ENCODE assay signal across 2 cellular contexts in genomic region chr4:186341655-186342054, GRCh38.
TF ChIP-seq lines count a peak whose summit lies in the region.

No MANE protein-coding gene starts in this region.

TF ChIP-seq in HepG2, 621 proteins besides CTCF, POLR2A, EP300 and RAD21:
- no peak for TF ChIP-seq ZNF17 (CRISPR knock-in tag; IDR thresholded peaks at IDR 0.05)
- peak; percentile 59; the same call in 1 of the 2 replicates for TF ChIP-seq ZNF12 (CRISPR knock-in tag; IDR thresholded peaks at IDR 0.05)
- TF ChIP-seq CREB1 (IDR thresholded peaks at IDR 0.05) = no peak
- TF ChIP-seq CREB1 (CRISPR knock-in tag; IDR thresholded peaks at IDR 0.05) = no peak
- no peak for TF ChIP-seq ZSCAN30 (CRISPR knock-in tag; IDR thresholded peaks at IDR 0.05)

TF ChIP-seq in K562, 482 proteins besides CTCF, POLR2A, EP300 and RAD21:
- TF ChIP-seq NFIC (IDR thresholded peaks at IDR 0.05) (no peak), ZNF12 (CRISPR knock-in tag; IDR thresholded peaks at IDR 0.05) (0 out of 2 replicates have a peak, but pooled peaks have one; percentile 53)
